Comparison of ENCODE assay signal across 8 cellular contexts in the genomic region with DNA sequence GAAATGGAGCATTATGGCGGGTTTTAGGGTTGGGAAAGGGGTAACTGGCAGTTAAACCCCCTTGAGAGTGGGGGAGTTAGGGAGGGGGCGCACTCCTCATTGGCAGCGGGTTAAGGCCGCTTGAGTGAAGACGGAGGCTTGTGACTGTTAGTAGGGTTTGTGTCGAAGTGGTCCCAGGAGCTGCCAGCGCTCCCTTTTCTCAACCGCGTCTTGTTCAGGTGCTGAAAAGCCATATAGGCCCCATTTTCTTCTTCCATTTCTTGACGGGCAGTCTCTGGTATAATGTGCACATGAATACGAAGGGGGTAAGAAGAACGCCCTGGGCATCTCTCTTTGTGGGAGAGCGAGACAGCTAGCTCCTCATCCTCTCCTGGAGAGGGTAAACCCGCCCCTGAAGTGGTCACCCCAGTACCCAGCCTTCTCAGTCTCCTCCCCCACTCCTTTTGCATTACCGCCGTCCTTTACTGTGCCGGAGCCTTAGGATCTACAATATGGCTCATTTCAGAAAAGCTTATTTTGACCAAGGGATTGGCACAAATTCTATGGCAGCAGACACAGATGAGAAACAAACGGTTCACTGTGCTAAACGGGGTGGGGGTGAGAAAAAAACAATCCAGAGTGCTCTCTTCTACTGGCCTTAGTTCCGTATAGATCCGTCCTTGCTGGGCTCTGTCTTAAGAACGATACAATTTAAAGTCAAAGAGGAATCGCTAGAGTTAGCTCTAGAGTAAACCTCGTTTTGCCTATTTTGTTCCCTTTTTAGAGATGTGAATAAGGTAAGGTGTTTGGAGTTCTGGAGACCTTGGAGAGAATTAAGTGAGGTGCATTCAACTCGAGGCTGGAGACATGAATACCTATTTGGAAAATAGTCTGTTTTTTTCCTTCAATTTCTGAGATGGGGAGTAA. TPM values are rescaled to one million over a fixed set of nuclear protein-coding genes. Genes with fewer than 3 reads are reported as not detected.
DNase-seq lines count a peak whose midpoint lies in the region; TF ChIP-seq lines count a peak whose summit lies in the region.

No MANE protein-coding gene starts in this region.

- TF ChIP-seq CTCF in Loucy (conservative IDR thresholded peaks at IDR 0.05; ENCODE audit: low read length), result peak; percentile 22; the same call in 1 of the 2 replicates
- TF ChIP-seq CTCF in breast epithelium (IDR thresholded peaks at IDR 0.05), result no peak

- peaks cover 92% of the 10 kb centered on the region for H3K79me2 ChIP-seq in Loucy (ENCODE audit: insufficient read depth, low read length)

- H3K4me3 ChIP-seq in Loucy (ENCODE audit: low read length, poor library complexity, severe bottlenecking) (peak overlapping the region; percentile 81), breast epithelium (peak overlapping the region; percentile 92 to 98 (median 96))

- no peaks in the 10 kb centered on the region for H3K9me3 ChIP-seq in ES-I3 (ENCODE audit: control insufficient read depth, insufficient read depth, low read length)
- H3K9me3 ChIP-seq in Loucy (ENCODE audit: insufficient read depth, low read depth, low read length), result no peaks in the 10 kb centered on the region
- no peaks in the 10 kb centered on the region for H3K9me3 ChIP-seq in breast epithelium

- H3K27ac ChIP-seq in breast epithelium, result peak overlapping the region; percentile 100

- H3F3A ChIP-seq in Loucy (ENCODE audit: low read depth), result no peaks in the 10 kb centered on the region

- intact Hi-C loops in breast epithelium (cut with DNase I; ENCODE audit: low total_unique reads), result no loop called here

- peak; percentile 37 for DNase-seq in T-helper 9 cell
- DNase-seq in breast epithelium (ENCODE audit: low spot score in 2 of 2), result peak in 1 of 2 donors; percentile 63
- DNase-seq in iris pigment epithelial cell (ENCODE audit: low read depth), result peak; percentile 58
- DNase-seq in stimulated activated CD4-positive, alpha-beta T cell treated with anti-CD3 and anti-CD28 coated beads, Interleukin-12 subunit alpha, Interleukin-12 subunit beta, amount 100 ng/mL, for 4 hours, result peak; percentile 18
- no peak for DNase-seq in GOT3 (lab: John Stamatoyannopoulos, UW)
- DNase-seq in NCI-H1048 (lab: John Stamatoyannopoulos, UW), result no peak

- H2AFZ ChIP-seq in Loucy (ENCODE audit: low read length), result peak overlapping the region; percentile 69

- H3K4me1 ChIP-seq in ES-I3 (ENCODE audit: insufficient read depth, low read length) (peaks cover 14% of the 10 kb centered on the region), Loucy (ENCODE audit: insufficient read depth, low read length, poor library complexity, severe bottlenecking) (peaks cover 37% of the 10 kb centered on the region), breast epithelium (peaks cover 0 to 6% of the 10 kb centered on the region in 2 donors)

- TF ChIP-seq POLR2A in breast epithelium (IDR thresholded peaks at IDR 0.05), result no peak

- H3K9me2 ChIP-seq in Loucy (replicated peaks; ENCODE audit: low read depth, low read length), result no peaks in the 10 kb centered on the region

- H3K36me3 ChIP-seq in ES-I3 (ENCODE audit: insufficient read depth, low read length) (no peaks in the 10 kb centered on the region), Loucy (ENCODE audit: insufficient read depth, low read length) (no peaks in the 10 kb centered on the region), breast epithelium (no peaks in the 10 kb centered on the region)

- peaks cover 72% of the 10 kb centered on the region for H4K20me1 ChIP-seq in Loucy (ENCODE audit: insufficient read depth, low read length, poor library complexity, severe bottlenecking)

- H3K4me2 ChIP-seq in Loucy (ENCODE audit: low read depth, low read length, poor library complexity, severe bottlenecking), result peak overlapping the region; percentile 88

- peaks cover 10% of the 10 kb centered on the region for H3K27me3 ChIP-seq in Loucy (ENCODE audit: insufficient read depth, low read length, poor library complexity, severe bottlenecking)
- H3K27me3 ChIP-seq in breast epithelium, result no peaks in the 10 kb centered on the region

- H3K9ac ChIP-seq in ES-I3 (ENCODE audit: low read depth, low read length), result peak overlapping the region; percentile 99
- H3K9ac ChIP-seq in Loucy (ENCODE audit: low read depth, low read length, poor library complexity, severe bottlenecking), result peak overlapping the region; percentile 100

RNA-seq across cellular contexts. Expression of a gene that starts 1.0 kb away (rescaled TPM):
- total RNA-seq in breast epithelium, result 100 to 1,000 TPM in 2 of 3 donors, 10 to 100 TPM in 1; 88.2 to 184 (median 168) TPM

Comparison
In these comparisons a context has a peak if more than half of its experiments do, and no peak if none do; other contexts are left out.
1. DNase-seq: peak in T-helper 9 cell (single experiment), iris pigment epithelial cell (single experiment) and stimulated activated CD4-positive, alpha-beta T cell treated with anti-CD3 and anti-CD28 coated beads, Interleukin-12 subunit alpha, Interleukin-12 subunit beta, amount 100 ng/mL, for 4 hours (single experiment); none in GOT3 (single experiment) and NCI-H1048 (single experiment).